Comparison of ENCODE assay signal across 1 cellular context in genomic region chr4:67568820-67569219, GRCh38.
TF ChIP-seq lines count a peak whose summit lies in the region.

No MANE protein-coding gene starts in this region.

TF ChIP-seq in K562, 482 proteins besides CTCF, POLR2A, EP300 and RAD21 (continued from another document):
- TF ChIP-seq CEBPG (CRISPR knock-in tag; IDR thresholded peaks at IDR 0.05), result peak; percentile 62
- peak; percentile 27 to 94; a peak in 3 of 4 replicates for TF ChIP-seq CEBPG (tag; conservative IDR thresholded peaks at IDR 0.05 in 1 of 2, IDR thresholded peaks at IDR 0.05 in 1 of 2)
- TF ChIP-seq JUND (IDR thresholded peaks at IDR 0.05; ENCODE audit: borderline replicate concordance, low read depth, low read length), result peak; percentile 66
- peak; percentile 67 for TF ChIP-seq JUND (tag; IDR thresholded peaks at IDR 0.05; ENCODE audit: borderline replicate concordance, low read depth, low read length)
- no peak for TF ChIP-seq USF1 (CRISPR knock-in tag; IDR thresholded peaks at IDR 0.05)
- TF ChIP-seq CC2D1A (IDR thresholded peaks at IDR 0.05), result no peak
- peak; percentile 37; the same call in 1 of the 2 replicates for TF ChIP-seq SMARCA4 (IDR thresholded peaks at IDR 0.05)
- TF ChIP-seq SMARCC2 (IDR thresholded peaks at IDR 0.05; ENCODE audit: low read depth), result no peak
- no peak for TF ChIP-seq HLTF (IDR thresholded peaks at IDR 0.05)
- no peak for TF ChIP-seq HMGXB4 (CRISPR knock-in tag; IDR thresholded peaks at IDR 0.05)
- TF ChIP-seq ZNF134 (CRISPR knock-in tag; conservative IDR thresholded peaks at IDR 0.05), result no peak
- TF ChIP-seq PRDM10 (IDR thresholded peaks at IDR 0.05; ENCODE audit: partially characterized antibody), result no peak
- TF ChIP-seq ZC3H4 (CRISPR knock-in tag; IDR thresholded peaks at IDR 0.05; ENCODE audit: borderline replicate concordance), result no peak
- no peak for TF ChIP-seq NFXL1 (CRISPR knock-in tag; IDR thresholded peaks at IDR 0.05)
- 0 out of 2 replicates have a peak, but pooled peaks have one; percentile 26 for TF ChIP-seq POLR2H (tag; IDR thresholded peaks at IDR 0.05; ENCODE audit: low read depth)
- TF ChIP-seq PTTG1 (tag; IDR thresholded peaks at IDR 0.05; ENCODE audit: low read depth), result no peak
- TF ChIP-seq BRCA1 (IDR thresholded peaks at IDR 0.05), result no peak
- TF ChIP-seq BRCA1 (CRISPR knock-in tag; IDR thresholded peaks at IDR 0.05), result no peak
- TF ChIP-seq ZBED1 (IDR thresholded peaks at IDR 0.05), result no peak
- peak; percentile 38 to 77; a peak in 2 of 4 replicates for TF ChIP-seq TRIM24 (IDR thresholded peaks at IDR 0.05)
- TF ChIP-seq RERE (CRISPR knock-in tag; IDR thresholded peaks at IDR 0.05; ENCODE audit: borderline replicate concordance), result no peak
- peak; percentile 81 for TF ChIP-seq CEBPB (tag; IDR thresholded peaks at IDR 0.05)
- TF ChIP-seq KAT8 (IDR thresholded peaks at IDR 0.05; ENCODE audit: low read depth), result no peak
- TF ChIP-seq FUS (optimal IDR thresholded peaks at IDR 0.05; ENCODE audit: low read depth, low read length), result no peak
- TF ChIP-seq JUN (IDR thresholded peaks at IDR 0.05; ENCODE audit: borderline replicate concordance, low read depth, low read length), result 0 out of 2 replicates have a peak, but pooled peaks have one; percentile 28
- TF ChIP-seq JUN (CRISPR knock-in tag; IDR thresholded peaks at IDR 0.05; ENCODE audit: borderline replicate concordance), result no peak
- no peak for TF ChIP-seq ZNF224 (CRISPR knock-in tag; IDR thresholded peaks at IDR 0.05)
- 0 out of 2 replicates have a peak, but pooled peaks have one; percentile 10 for TF ChIP-seq ARID1B (IDR thresholded peaks at IDR 0.05)
- no peak for TF ChIP-seq CHAMP1 (IDR thresholded peaks at IDR 0.05)
- peak; percentile 94 for TF ChIP-seq ATF3 (IDR thresholded peaks at IDR 0.05)
- TF ChIP-seq ATF3 (CRISPR knock-in tag; conservative IDR thresholded peaks at IDR 0.05), result no peak
- no peak for TF ChIP-seq ZBTB8A (IDR thresholded peaks at IDR 0.05; ENCODE audit: partially characterized antibody)
- peak; percentile 95 for TF ChIP-seq SOX6 (IDR thresholded peaks at IDR 0.05)
- no peak for TF ChIP-seq NFRKB (IDR thresholded peaks at IDR 0.05; ENCODE audit: low read depth)
- TF ChIP-seq ARHGAP35 (IDR thresholded peaks at IDR 0.05; ENCODE audit: partially characterized antibody), result no peak
